In the genomic region with DNA sequence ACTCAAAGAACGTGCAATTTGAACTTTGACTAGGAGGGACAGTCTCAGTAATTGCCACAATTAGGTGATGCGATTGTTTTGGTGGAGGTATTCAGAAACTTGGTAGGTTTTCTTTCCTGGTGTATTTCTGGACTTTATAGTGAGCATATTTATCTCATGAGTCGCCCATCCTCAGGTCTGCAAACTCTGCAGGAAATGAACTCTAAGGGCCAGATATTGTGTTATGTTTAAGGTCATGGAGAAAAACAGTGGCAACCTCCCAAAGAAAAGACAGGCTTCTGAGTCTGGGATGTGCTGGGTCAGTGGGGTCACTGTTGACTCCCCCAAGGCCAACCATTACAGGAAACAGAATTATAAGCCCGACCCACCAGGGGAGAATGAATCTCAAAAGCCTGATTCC, we compare ENCODE assay signal across 15 cellular contexts. TPM values are rescaled to one million over a fixed set of nuclear protein-coding genes. Genes with fewer than 3 reads are reported as not detected.
DNase-seq lines count a peak whose midpoint lies in the region; ATAC-seq and TF ChIP-seq lines count a peak whose summit lies in the region.
"Had no signal": no experiment of that assay in that cellular context is flagged by ENCODE, and none has a peak within 500 bp of the region (broad histone marks: within the 10 kb centered on the region; RNA-seq: fewer than 3 reads in every experiment).

No MANE protein-coding gene starts in this region.

- no peak for TF ChIP-seq CTCF in IMR-90 (conservative IDR thresholded peaks at IDR 0.05; ENCODE audit: low read depth, low read length)

- H3K36me3 ChIP-seq in ACC112 (ENCODE audit: insufficient read depth, low read length) (no peaks in the 10 kb centered on the region), IMR-90 (ENCODE audit: control insufficient read depth, insufficient read depth, low read length) (no peaks in the 10 kb centered on the region)
- H3K36me3 ChIP-seq: breast epithelium had no signal

- H2AFZ ChIP-seq in ACC112 (ENCODE audit: low read length, unreplicated experiment), result peak overlapping the region; percentile 39
- no peak overlapping the region for H2AFZ ChIP-seq in IMR-90 (replicated peaks; ENCODE audit: low read length, poor library complexity)

- no peak overlapping the region for H3K4me2 ChIP-seq in IMR-90 (ENCODE audit: low read depth, low read length)

- ATAC-seq in IMR-90 (ENCODE audit: low read depth) (peak; percentile 41; the same call in 1 of the 2 replicates), left lobe of liver (peak; percentile 14), HG03469 (IDR thresholded peaks at IDR 0.05; ENCODE audit: unreplicated experiment) (no peak)
- ATAC-seq: activated T-cell treated with anti-CD3 and anti-CD28 coated beads, Interleukin-2, amount 50 U/mL, for 4 hours had no signal

- H3K4me3 ChIP-seq in ACC112 (ENCODE audit: low read depth, low read length) (no peak overlapping the region), IMR-90 (ENCODE audit: insufficient read depth, low read depth, low read length) (no peak overlapping the region)
- H3K4me3 ChIP-seq: breast epithelium had no signal

- no peak for TF ChIP-seq RAD21 in IMR-90 (IDR thresholded peaks at IDR 0.05; ENCODE audit: low read length)

- H3K79me2 ChIP-seq in ACC112 (ENCODE audit: control insufficient read depth, insufficient read depth, low read length, unreplicated experiment), result no peaks in the 10 kb centered on the region

- H3K4me3 Mint-ChIP-seq in activated CD4-positive, alpha-beta T cell treated with anti-CD3 and anti-CD28 coated beads, Interleukin-2, amount 10 ng/mL, durations not matched to agents 24 days and 14 days, result no peak overlapping the region
- H3K4me3 Mint-ChIP-seq: activated T-cell treated with anti-CD3 and anti-CD28 coated beads, Interleukin-2, amount 50 U/mL, for 4 hours had no signal

- no peaks in the 10 kb centered on the region for H3K9me3 Mint-ChIP-seq in activated CD4-positive, alpha-beta T cell treated with anti-CD3 and anti-CD28 coated beads, Interleukin-2, amount 10 ng/mL, durations not matched to agents 24 days and 14 days
- H3K9me3 Mint-ChIP-seq: activated T-cell treated with anti-CD3 and anti-CD28 coated beads, Interleukin-2, amount 50 U/mL, for 4 hours had no signal

- no peaks in the 10 kb centered on the region for H4K20me1 ChIP-seq in IMR-90 (ENCODE audit: insufficient read depth, low read length)

- 0 out of 2 replicates have a peak, but pooled peaks cover 4% of the 10 kb centered on the region for H3K9me1 ChIP-seq in IMR-90 (ENCODE audit: insufficient read depth, low read length)

- DNase-seq in IMR-90, result peak; percentile 53
- peak; percentile 85 for DNase-seq in dermis blood vessel endothelial cell
- DNase-seq in left lobe of liver (ENCODE audit: low spot score), result no peak
- no peak for DNase-seq in MV-4-11 (lab: John Stamatoyannopoulos, UW)
- DNase-seq in GM19240 (ENCODE audit: insufficient read length, low spot score), result no peak
- no peak for DNase-seq in activated CD4-positive, alpha-beta T cell treated with anti-CD3 and anti-CD28 coated beads, Interleukin-2, amount 10 ng/mL, durations not matched to agents 24 days and 14 days
- DNase-seq: activated T-cell treated with anti-CD3 and anti-CD28 coated beads, Interleukin-2, amount 50 U/mL, for 4 hours; AML-193; NCI-H2107; SHP77; stimulated activated naive CD4-positive, alpha-beta T cell treated with Interleukin-2 at 50 U/mL for 16 hours had no signal

- H3K23ac ChIP-seq in IMR-90 (ENCODE audit: low read depth, low read length), result no peak overlapping the region

- H2BK5ac ChIP-seq in IMR-90 (ENCODE audit: low read depth, low read length, poor library complexity, severe bottlenecking), result no peak overlapping the region

- POLR2A ChIA-PET in IMR-90 (lab: Charles Lee; ENCODE audit: unreplicated experiment), result no interaction called here

- 58% methylated on average over 2 of the region's 4 CpGs; no CpG with 5 or more reads in 1 of the 2 experiments for WGBS in IMR-90 (ENCODE audit: extremely low coverage in 2 of 2, insufficient read length in 1 of 2), 2 experiments

- no TSS peak for BruUV-seq in IMR-90 (replicated peaks; lab: Mats Ljungman, UMichigan)

- H3K9me3 ChIP-seq in IMR-90 (ENCODE audit: control insufficient read depth, insufficient read depth, low read length), result no peaks in the 10 kb centered on the region
- H3K9me3 ChIP-seq: breast epithelium had no signal

- H4K91ac ChIP-seq in IMR-90 (ENCODE audit: insufficient read depth, low read depth, low read length), result no peak overlapping the region

- H2BK20ac ChIP-seq in IMR-90 (ENCODE audit: low read depth, low read length), result no peak overlapping the region

- no peak overlapping the region for H2BK120ac ChIP-seq in IMR-90 (ENCODE audit: low read depth, low read length)

- dilution Hi-C loops in IMR-90 (cut with HindIII; ENCODE audit: low sequenced_read_pairs, unreplicated experiment), result no loop called here

- H3K56ac ChIP-seq in IMR-90 (ENCODE audit: extremely low read depth, insufficient read depth, low read length), result no peak overlapping the region

- CTCF ChIA-PET in IMR-90 (lab: Yijun Ruan, JAX), result interaction anchor here (0.9 kb wide), 1 partner anchor 9 kb away, joined by 3 read pairs; no protein-coding TSS in a partner anchor

- H3K79me1 ChIP-seq in IMR-90 (ENCODE audit: low read depth in 1 of 2, low read length in 2 of 2), result no peaks in the 10 kb centered on the region

- H3K27me3 ChIP-seq in ACC112 (ENCODE audit: insufficient read depth, low read length), result no peaks in the 10 kb centered on the region
- H3K27me3 ChIP-seq in IMR-90 (ENCODE audit: control insufficient read depth, insufficient read depth, low read length), result no peaks in the 10 kb centered on the region
- H3K27me3 ChIP-seq: breast epithelium had no signal

- H3K36me3 Mint-ChIP-seq in activated CD4-positive, alpha-beta T cell treated with anti-CD3 and anti-CD28 coated beads, Interleukin-2, amount 10 ng/mL, durations not matched to agents 24 days and 14 days (ENCODE audit: low read depth), result peaks cover 2% of the 10 kb centered on the region

- H4K8ac ChIP-seq in IMR-90 (ENCODE audit: low read depth in 2 of 2, low read length in 2 of 2), result no peak overlapping the region

- no peak overlapping the region for H2BK15ac ChIP-seq in IMR-90 (ENCODE audit: low read depth, low read length)

- no peak for TF ChIP-seq POLR2A in IMR-90 (IDR thresholded peaks at IDR 0.05; ENCODE audit: low read depth, low read length)

- H3K4me1 Mint-ChIP-seq in activated CD4-positive, alpha-beta T cell treated with anti-CD3 and anti-CD28 coated beads, Interleukin-2, amount 10 ng/mL, durations not matched to agents 24 days and 14 days, result peaks cover 16% of the 10 kb centered on the region

- H3K4me1 ChIP-seq in ACC112 (ENCODE audit: control insufficient read depth, insufficient read depth, low read length, unreplicated experiment) (peaks cover 20% of the 10 kb centered on the region), IMR-90 (ENCODE audit: control insufficient read depth, insufficient read depth, low read length) (peaks cover 3% of the 10 kb centered on the region; the same call in 1 of the 2 replicates)
- H3K4me1 ChIP-seq: breast epithelium had no signal

- in situ Hi-C loops in IMR-90 (cut with MboI; ENCODE audit: low sequenced_read_pairs), result no loop called here

- H2AK5ac ChIP-seq in IMR-90 (ENCODE audit: low read depth, low read length), result no peak overlapping the region

- 0 out of 2 replicates have a peak overlapping the region, but pooled peaks have one; percentile 13 for H3K27ac ChIP-seq in ACC112 (ENCODE audit: low read depth, low read length)
- no peak overlapping the region for H3K27ac ChIP-seq in IMR-90 (ENCODE audit: insufficient read depth, low read length)
- H3K27ac ChIP-seq: breast epithelium, VCaP had no signal

- H3K9ac ChIP-seq in IMR-90 (ENCODE audit: low read depth, low read length), result no peak overlapping the region

- no peak overlapping the region for H3K4ac ChIP-seq in IMR-90 (ENCODE audit: low read depth, low read length)

- H3K27me3 Mint-ChIP-seq in activated CD4-positive, alpha-beta T cell treated with anti-CD3 and anti-CD28 coated beads, Interleukin-2, amount 10 ng/mL, durations not matched to agents 24 days and 14 days, result peaks cover 8% of the 10 kb centered on the region

- intact Hi-C loops in IMR-90 (cut with micrococcal nuclease), result no loop called here
- intact Hi-C loops in activated CD4-positive, alpha-beta T cell treated with anti-CD3 and anti-CD28 coated beads, Interleukin-2, amount 10 ng/mL, durations not matched to agents 24 days and 14 days (cut with micrococcal nuclease), result loop anchor here (10.0 kb wide), 2 partner anchors 222 to 438 kb away; a partner anchor contains a TSS

- H3K27ac Mint-ChIP-seq in activated CD4-positive, alpha-beta T cell treated with anti-CD3 and anti-CD28 coated beads, Interleukin-2, amount 10 ng/mL, durations not matched to agents 24 days and 14 days, result no peak overlapping the region

- no peak overlapping the region for H3K18ac ChIP-seq in IMR-90 (ENCODE audit: low read depth, low read length)

- no peak overlapping the region for H3K14ac ChIP-seq in IMR-90 (replicated peaks; ENCODE audit: low read depth, low read length)

- H4K5ac ChIP-seq in IMR-90 (ENCODE audit: low read depth, low read length), result no peak overlapping the region

- H2AK9ac ChIP-seq in IMR-90 (replicated peaks; ENCODE audit: low read depth, low read length, poor library complexity), result no peak overlapping the region

TF ChIP-seq in IMR-90, 13 proteins besides CTCF, POLR2A, EP300 and RAD21:
- no peak for TF ChIP-seq CEBPB (IDR thresholded peaks at IDR 0.05; ENCODE audit: low read depth, low read length)
- no peak for TF ChIP-seq MAFK (IDR thresholded peaks at IDR 0.05; ENCODE audit: low read depth, low read length)
TF ChIP-seq in IMR-90: peak in this region for 0.

RNA-seq across cellular contexts. Expression of a gene that starts 3.4 kb away (rescaled TPM):
- total RNA-seq in IMR-90 (2012; rRNA removed), result 0.72 and 0.83 TPM in 2 replicates
- polyA plus RNA-seq in IMR-90 (2012; rRNA removed), result 0.86 and 1.1 TPM in 2 replicates
- polyA plus RNA-seq in IMR-90 (2012; cell fraction: cytosol; rRNA removed), result 0.26 and 0.51 TPM in 2 replicates
- 0.34 and 1.8 TPM in 2 replicates for polyA plus RNA-seq in IMR-90 (2012; cell fraction: nucleus; rRNA removed; ENCODE audit: low replicate concordance)
- 1.5 and 1.9 TPM in 2 replicates for total RNA-seq in dermis blood vessel endothelial cell
- total RNA-seq in left lobe of liver, result 4.2 TPM
- total RNA-seq in activated CD4-positive, alpha-beta T cell treated with anti-CD3 and anti-CD28 coated beads, Interleukin-2, amount 10 ng/mL, durations not matched to agents 24 days and 14 days, result 5.6 and 5.7 TPM in 2 replicates

RNA-seq across cellular contexts. Expression of a gene that starts 46.4 kb away (rescaled TPM):
- total RNA-seq in IMR-90 (2012; rRNA removed) (17.8 and 18.8 TPM in 2 replicates), dermis blood vessel endothelial cell (65.9 and 84.4 TPM in 2 replicates), left lobe of liver (0.88 TPM)
- 9.5 and 11.2 TPM in 2 replicates for polyA plus RNA-seq in IMR-90 (2012; rRNA removed)
- polyA plus RNA-seq in IMR-90 (2012; cell fraction: cytosol; rRNA removed), result 4.8 and 7.7 TPM in 2 replicates
- 5.2 and 10.5 TPM in 2 replicates for polyA plus RNA-seq in IMR-90 (2012; cell fraction: nucleus; rRNA removed; ENCODE audit: low replicate concordance)
- total RNA-seq in activated CD4-positive, alpha-beta T cell treated with anti-CD3 and anti-CD28 coated beads, Interleukin-2, amount 10 ng/mL, durations not matched to agents 24 days and 14 days, result 2.3 and 4.2 TPM in 2 replicates

Comparison
In these comparisons a context has a peak if more than half of its experiments do, and no peak if none do; other contexts are left out.
1. DNase-seq: peak in IMR-90 (single experiment) and dermis blood vessel endothelial cell (single experiment); none in left lobe of liver (single experiment), MV-4-11 (single experiment), GM19240 (single experiment) and activated CD4-positive, alpha-beta T cell treated with anti-CD3 and anti-CD28 coated beads, Interleukin-2, amount 10 ng/mL, durations not matched to agents 24 days and 14 days (single experiment).